Comparison of ENCODE assay signal across 1 cellular context in the genomic region with DNA sequence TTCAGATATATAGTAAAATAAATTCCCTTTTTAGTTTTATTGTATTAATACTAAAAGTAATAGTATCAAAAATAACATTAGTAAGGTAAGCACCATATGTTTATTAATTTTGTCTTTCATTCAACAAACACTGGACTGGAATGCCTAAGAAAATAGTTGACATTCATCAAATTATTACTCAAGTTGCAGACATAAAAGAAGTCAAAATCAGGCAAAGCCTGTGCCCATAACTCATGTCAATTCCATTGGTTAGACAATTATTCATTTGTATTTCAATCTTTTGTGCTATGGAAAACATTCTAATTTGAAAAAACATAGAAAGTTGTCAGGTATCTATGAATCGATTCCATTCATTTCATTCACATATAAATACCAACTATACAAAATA.
TF ChIP-seq lines count a peak whose summit lies in the region.

No MANE protein-coding gene starts in this region.

TF ChIP-seq in HepG2, 621 proteins besides CTCF, POLR2A, EP300 and RAD21 (continued from another document):
- TF ChIP-seq SRSF4 (IDR thresholded peaks at IDR 0.05; ENCODE audit: low read depth, low read length, poor library complexity, severe bottlenecking) (no peak), ZNF777 (CRISPR knock-in tag; IDR thresholded peaks at IDR 0.05) (no peak), ZNF660 (CRISPR knock-in tag; IDR thresholded peaks at IDR 0.05; ENCODE audit: borderline replicate concordance, low read depth) (no peak), ISL2 (CRISPR knock-in tag; IDR thresholded peaks at IDR 0.05) (no peak), RBFOX2 (IDR thresholded peaks at IDR 0.05; ENCODE audit: low read depth, low read length) (no peak), TAF15 (IDR thresholded peaks at IDR 0.05; ENCODE audit: low read depth, low read length, poor library complexity, severe bottlenecking) (no peak), CHCHD3 (CRISPR knock-in tag; IDR thresholded peaks at IDR 0.05) (no peak), SMAD1 (CRISPR knock-in tag; IDR thresholded peaks at IDR 0.05; ENCODE audit: borderline replicate concordance, low read depth) (no peak), ZNF639 (CRISPR knock-in tag; conservative IDR thresholded peaks at IDR 0.05) (no peak), ARNT (IDR thresholded peaks at IDR 0.05) (no peak)
TF ChIP-seq in HepG2: peak in this region for 0.
